ENCODE assay signal across 7 cellular contexts in the genomic region with DNA sequence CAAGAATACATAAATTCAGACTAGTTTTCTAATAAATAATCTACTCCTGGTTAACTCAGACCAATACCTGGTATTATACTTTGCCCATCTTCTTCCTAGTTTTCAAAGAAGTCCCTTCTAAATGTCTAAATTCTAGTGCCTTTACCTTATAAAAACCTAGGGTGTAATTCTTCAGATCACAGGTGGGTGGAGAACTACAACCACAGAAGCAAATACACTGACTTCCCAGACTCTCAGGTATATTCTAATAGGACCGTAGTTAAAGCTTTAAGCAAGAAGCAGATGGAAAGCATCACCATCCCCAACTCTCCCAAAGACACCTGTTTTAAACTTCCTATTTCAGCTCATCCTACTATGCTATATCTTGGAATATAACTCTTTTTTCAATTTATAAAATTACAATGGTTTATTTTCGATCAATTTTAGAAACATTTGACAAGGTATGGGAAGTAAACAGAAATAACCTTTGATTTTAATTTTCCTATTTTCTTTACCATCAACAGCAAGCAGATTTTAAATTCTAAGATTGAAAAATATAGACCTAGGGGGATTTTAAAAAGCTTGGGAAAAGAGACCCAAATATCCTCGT. TPM values are rescaled to one million over a fixed set of nuclear protein-coding genes. Genes with fewer than 3 reads are reported as not detected.
DNase-seq lines count a peak whose midpoint lies in the region; ATAC-seq and TF ChIP-seq lines count a peak whose summit lies in the region.

No MANE protein-coding gene starts in this region.

- DNase-seq in GM13976 (ENCODE audit: low spot score), result peak; percentile 29
- no peak for DNase-seq in PC-9
- DNase-seq in glutamatergic neuron, result no peak
- DNase-seq in stimulated activated CD4-positive, alpha-beta T cell treated with anti-CD3 and anti-CD28 coated beads, Interleukin-1b, Interleukin-23, amount 100 ng/mL, for 48 hours, result no peak

- BruUV-seq in PC-9 (replicated peaks; lab: Mats Ljungman, UMichigan), result no TSS peak

- H3K9me3 Mint-ChIP-seq in glutamatergic neuron (ENCODE audit: unreplicated experiment), result no peaks in the 10 kb centered on the region

- no peak overlapping the region for H3K4me3 Mint-ChIP-seq in glutamatergic neuron (ENCODE audit: unreplicated experiment)

- POLR2A ChIA-PET in PC-9 (lab: Charles Lee; ENCODE audit: unreplicated experiment), result no interaction called here

- H3K4me1 ChIP-seq in PC-9 (replicated peaks; ENCODE audit: insufficient read depth), result no peaks in the 10 kb centered on the region

- H2AFZ ChIP-seq in PC-9, result no peak overlapping the region

- H3K79me2 ChIP-seq in PC-9 (ENCODE audit: low read depth), result no peaks in the 10 kb centered on the region

- no peak overlapping the region for H3K4me3 ChIP-seq in PC-9

- H3K27me3 ChIP-seq in PC-9 (ENCODE audit: insufficient read depth, low read depth), result no peaks in the 10 kb centered on the region

- no peaks in the 10 kb centered on the region for H3F3A ChIP-seq in PC-9 (ENCODE audit: insufficient read depth, low read depth)

- peak; percentile 33 for TF ChIP-seq CTCF in GM13976 (IDR thresholded peaks at IDR 0.05; ENCODE audit: borderline replicate concordance, control extremely low read depth, extremely low read depth, insufficient read depth, missing control alignments)
- peak; percentile 93 for TF ChIP-seq CTCF in PC-9 (conservative IDR thresholded peaks at IDR 0.05)
- peak; percentile 17 for TF ChIP-seq CTCF in glutamatergic neuron (IDR thresholded peaks at IDR 0.05; ENCODE audit: partially characterized antibody, unreplicated experiment)

- no peak overlapping the region for H3K4me2 ChIP-seq in PC-9

- CTCF ChIA-PET in PC-9 (lab: Charles Lee), result interaction anchor here (0.5 kb wide), 1 partner anchor 854 kb away, joined by 3 read pairs; no protein-coding TSS in a partner anchor

- H3K27ac Mint-ChIP-seq in glutamatergic neuron (ENCODE audit: unreplicated experiment), result no peak overlapping the region

- H3K9me2 ChIP-seq in PC-9 (ENCODE audit: insufficient read depth), result no peaks in the 10 kb centered on the region

- no peaks in the 10 kb centered on the region for H3K9me3 ChIP-seq in PC-9 (ENCODE audit: insufficient read depth, low read depth)

- in situ Hi-C loops in GM13976 (cut with MboI; ENCODE audit: low sequenced_read_pairs, unreplicated experiment), result no loop called here

- peak; percentile 43 for ATAC-seq in HG02763 (IDR thresholded peaks at IDR 0.05; ENCODE audit: unreplicated experiment)
- ATAC-seq in GM21526 (IDR thresholded peaks at IDR 0.05; ENCODE audit: low FRiP score, unreplicated experiment), result no peak
- no peak for ATAC-seq in HG03097 (IDR thresholded peaks at IDR 0.05; ENCODE audit: low FRiP score, unreplicated experiment)

- no peaks in the 10 kb centered on the region for H3K36me3 ChIP-seq in PC-9 (ENCODE audit: low read depth)

- H3K4me1 Mint-ChIP-seq in glutamatergic neuron (ENCODE audit: low read depth, unreplicated experiment), result peaks cover 21% of the 10 kb centered on the region

- no peaks in the 10 kb centered on the region for H3K27me3 Mint-ChIP-seq in glutamatergic neuron (ENCODE audit: unreplicated experiment)

- no peak overlapping the region for H3K27ac ChIP-seq in PC-9

- H4K20me1 ChIP-seq in PC-9 (ENCODE audit: insufficient read depth), result peaks cover 5% of the 10 kb centered on the region; the same call in 1 of the 2 replicates

- intact Hi-C loops in PC-9 (cut with micrococcal nuclease; ENCODE audit: unreplicated experiment), result loop anchor here (5.0 kb wide), 1 partner anchor 1494 kb away; no protein-coding TSS in a partner anchor

- H3K36me3 Mint-ChIP-seq in glutamatergic neuron (ENCODE audit: unreplicated experiment), result no peaks in the 10 kb centered on the region

RNA-seq across cellular contexts. Expression of gene MAN1A1, which starts 15.8 kb away (rescaled TPM):
- 13.3 and 13.4 TPM in 2 replicates for total RNA-seq in PC-9 (2021)
- total RNA-seq in glutamatergic neuron (ENCODE audit: unreplicated experiment), result 10.5 TPM

Comparison
In these comparisons a context has a peak if more than half of its experiments do, and no peak if none do; other contexts are left out.
1. CTCF ChIP-seq: peak in every context shown above with its lines; median percentile 93 in PC-9; 33 in GM13976; 17 in glutamatergic neuron.